Comparison of ENCODE assay signal across 17 cellular contexts in the genomic region with DNA sequence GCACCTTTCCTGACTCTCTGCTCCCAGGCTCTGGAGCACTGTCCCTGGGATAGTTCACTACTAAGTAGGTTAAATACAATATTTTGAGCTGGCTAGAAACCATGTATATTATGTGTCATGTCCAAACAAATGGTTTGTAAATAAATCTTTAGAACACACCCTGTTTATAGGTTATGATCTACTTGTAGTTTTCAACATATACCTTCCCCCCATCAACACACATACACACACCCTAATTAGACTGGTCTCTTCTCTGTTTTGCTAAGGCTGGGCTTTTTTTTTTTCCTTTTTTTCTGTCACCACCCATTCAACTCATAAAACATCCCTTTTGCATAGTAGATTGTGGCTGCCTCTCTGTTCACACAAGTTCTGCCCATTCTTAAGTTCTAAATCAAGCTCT.
A peak's percentile ranks its signal among the peaks of the same experiment; 100 is the strongest.
DNase-seq lines count a peak whose midpoint lies in the region; ATAC-seq, FAIRE-seq and TF ChIP-seq lines count a peak whose summit lies in the region.
"Had no signal": no experiment of that assay in that cellular context is flagged by ENCODE, and none has a peak within 500 bp of the region (broad histone marks: within the 10 kb centered on the region; RNA-seq: fewer than 3 reads in every experiment).

No MANE protein-coding gene starts in this region.

- no peaks in the 10 kb centered on the region for H3K9me1 ChIP-seq in keratinocyte (ENCODE audit: control insufficient read depth, extremely low read depth, insufficient read depth, low read length)

- H3K4me3 Mint-ChIP-seq in astrocyte (ENCODE audit: unreplicated experiment) (no peak overlapping the region), endothelial cell (ENCODE audit: unreplicated experiment) (no peak overlapping the region)
- H3K4me3 Mint-ChIP-seq: B cell; CD4-positive, alpha-beta memory T cell had no signal

- H3K27me3 ChIP-seq in astrocyte (ENCODE audit: insufficient read depth, low read length) (no peaks in the 10 kb centered on the region), keratinocyte (ENCODE audit: control insufficient read depth, extremely low read depth, insufficient read depth, low read length) (no peaks in the 10 kb centered on the region), pancreas (no peaks in the 10 kb centered on the region)

- H3K27ac Mint-ChIP-seq in astrocyte (ENCODE audit: unreplicated experiment) (peak overlapping the region; percentile 34), endothelial cell (ENCODE audit: unreplicated experiment) (no peak overlapping the region)
- H3K27ac Mint-ChIP-seq: B cell; CD4-positive, alpha-beta memory T cell had no signal

- H3K9me3 Mint-ChIP-seq in astrocyte (ENCODE audit: unreplicated experiment): no peaks in the 10 kb centered on the region
- H3K9me3 Mint-ChIP-seq in endothelial cell (ENCODE audit: unreplicated experiment): no peaks in the 10 kb centered on the region

- no peaks in the 10 kb centered on the region for H3K36me3 ChIP-seq in astrocyte (ENCODE audit: insufficient read depth, low read length)
- H3K36me3 ChIP-seq in keratinocyte (ENCODE audit: control insufficient read depth in 2 of 2, extremely low read depth in 1 of 2, insufficient read depth in 2 of 2, low read length in 2 of 2): no peaks in the 10 kb centered on the region
- no peaks in the 10 kb centered on the region for H3K36me3 ChIP-seq in pancreas
- H3K36me3 ChIP-seq: HAP-1 had no signal

- H3K9me3 ChIP-seq in astrocyte (ENCODE audit: insufficient read depth, low read depth, low read length) (no peaks in the 10 kb centered on the region), keratinocyte (ENCODE audit: control insufficient read depth, low read depth, low read length) (no peaks in the 10 kb centered on the region), pancreas (no peaks in the 10 kb centered on the region)
- H3K9me3 ChIP-seq: HAP-1 had no signal

- H3K36me3 Mint-ChIP-seq in astrocyte (ENCODE audit: low read depth, unreplicated experiment): no peaks in the 10 kb centered on the region
- no peaks in the 10 kb centered on the region for H3K36me3 Mint-ChIP-seq in endothelial cell (ENCODE audit: low read depth, unreplicated experiment)
- H3K36me3 Mint-ChIP-seq: CD4-positive, alpha-beta memory T cell had no signal

- peak; percentile 1 for DNase-seq in Right ventricle myocardium inferior (ENCODE audit: missing footprints)
- DNase-seq in cardiac septum (ENCODE audit: low spot score): no peak
- no peak for DNase-seq in astrocyte (ENCODE audit: low read depth)
- DNase-seq in keratinocyte (ENCODE audit: low read depth, low spot score): no peak
- DNase-seq in pancreas: no peak
- DNase-seq in endothelial cell (ENCODE audit: low spot score): no peak
- no peak for DNase-seq in omental fat pad (ENCODE audit: low spot score)
- DNase-seq: C1 segment of cervical spinal cord; CD4-positive, alpha-beta memory T cell; DMS79 treated with DMSO at 0.1 percent for 48 hours; EL had no signal

- H3K27ac ChIP-seq in astrocyte (ENCODE audit: low read depth, low read length) (no peak overlapping the region), keratinocyte (ENCODE audit: control insufficient read depth, insufficient read depth, low read length) (peak overlapping the region; percentile 74), pancreas (peak overlapping the region in 1 of 4 donors; percentile 11)

- H4K20me1 ChIP-seq in astrocyte (ENCODE audit: insufficient read depth, low read length) (no peaks in the 10 kb centered on the region), keratinocyte (ENCODE audit: control insufficient read depth, extremely low read depth, insufficient read depth, low read length) (no peaks in the 10 kb centered on the region)

- no peak overlapping the region for H2AFZ ChIP-seq in astrocyte (ENCODE audit: low read depth, low read length)
- no peak overlapping the region for H2AFZ ChIP-seq in keratinocyte (ENCODE audit: control insufficient read depth, low read length)

- H3K4me2 ChIP-seq in astrocyte (ENCODE audit: low read length) (no peak overlapping the region), keratinocyte (ENCODE audit: control insufficient read depth, extremely low read depth, insufficient read depth, low read depth, low read length) (peak overlapping the region; percentile 54)

- intact Hi-C loops in Right ventricle myocardium inferior (cut with DNase I): loop anchor here (10.0 kb wide), 1 partner anchor 122 kb away; a partner anchor contains a TSS
- intact Hi-C loops in cardiac septum (cut with DNase I): loop anchor here (10.0 kb wide), 1 partner anchor 232 kb away; no protein-coding TSS in a partner anchor
- intact Hi-C loops in pancreas (cut with DNase I): no loop called here

- no peaks in the 10 kb centered on the region for H3K4me1 ChIP-seq in astrocyte (ENCODE audit: insufficient read depth, low read length)
- peaks cover 46% of the 10 kb centered on the region for H3K4me1 ChIP-seq in keratinocyte (ENCODE audit: control insufficient read depth, extremely low read depth, insufficient read depth, low read length)
- H3K4me1 ChIP-seq in pancreas: no peaks in the 10 kb centered on the region

- FAIRE-seq in astrocyte (lab: Jason Lieb, UNC): no peak
- FAIRE-seq in keratinocyte (lab: Jason Lieb, UNC): no peak
- peak; percentile 37 for FAIRE-seq in pancreas (lab: Jason Lieb, UNC)
- FAIRE-seq: D721Med, G401.6, H1 had no signal

- H3K79me2 ChIP-seq in astrocyte (ENCODE audit: insufficient read depth, low read length) (no peaks in the 10 kb centered on the region), keratinocyte (ENCODE audit: control insufficient read depth, insufficient read depth, low read length) (no peaks in the 10 kb centered on the region)

- no peaks in the 10 kb centered on the region for H3K27me3 Mint-ChIP-seq in astrocyte (ENCODE audit: low read depth, unreplicated experiment)
- no peaks in the 10 kb centered on the region for H3K27me3 Mint-ChIP-seq in endothelial cell (ENCODE audit: unreplicated experiment)
- H3K27me3 Mint-ChIP-seq: B cell; CD4-positive, alpha-beta memory T cell had no signal

- H3K9ac ChIP-seq in astrocyte (ENCODE audit: low read length): no peak overlapping the region
- H3K9ac ChIP-seq in keratinocyte (ENCODE audit: control insufficient read depth, extremely low read depth, insufficient read depth, low read length): no peak overlapping the region

- ATAC-seq in Right ventricle myocardium inferior: no peak
- no peak for ATAC-seq in pancreas
- no peak for ATAC-seq in omental fat pad (ENCODE audit: low FRiP score)
- no peak for ATAC-seq in GM18907 (IDR thresholded peaks at IDR 0.05; ENCODE audit: unreplicated experiment)

- peaks cover 13% of the 10 kb centered on the region for H3K4me1 Mint-ChIP-seq in astrocyte (ENCODE audit: low read depth, unreplicated experiment)
- H3K4me1 Mint-ChIP-seq in endothelial cell (ENCODE audit: unreplicated experiment): no peaks in the 10 kb centered on the region
- H3K4me1 Mint-ChIP-seq: B cell; CD4-positive, alpha-beta memory T cell had no signal

- no peak overlapping the region for H3K4me3 ChIP-seq in astrocyte (ENCODE audit: insufficient read depth, low read depth, low read length)
- no peak overlapping the region for H3K4me3 ChIP-seq in keratinocyte (ENCODE audit: control insufficient read depth in 2 of 3, extremely low read depth in 1 of 3, insufficient read depth in 2 of 3, low read depth in 1 of 3, low read length in 3 of 3)
- no peak overlapping the region for H3K4me3 ChIP-seq in pancreas
- H3K4me3 ChIP-seq: HAP-1 had no signal

- dilution Hi-C loops in keratinocyte (cut with MboI; ENCODE audit: extremely low pct_ligation_motif_present, low sequenced_read_pairs): no loop called here

- TF ChIP-seq CTCF in astrocyte (IDR thresholded peaks at IDR 0.05; ENCODE audit: insufficient read depth, low read depth, low read length) (no peak), keratinocyte (optimal IDR thresholded peaks at IDR 0.05 in 1 of 3, IDR thresholded peaks at IDR 0.05 in 1 of 3, conservative IDR thresholded peaks at IDR 0.05 in 1 of 3; ENCODE audit: extremely low read depth in 1 of 3, insufficient read depth in 2 of 3, low read length in 3 of 3) (no peak), pancreas (IDR thresholded peaks at IDR 0.05) (no peak), endothelial cell (IDR thresholded peaks at IDR 0.05; ENCODE audit: unreplicated experiment) (no peak), omental fat pad (IDR thresholded peaks at IDR 0.05) (no peak)

Comparison
In these comparisons a context has a peak if more than half of its experiments do, and no peak if none do; other contexts are left out.
1. intact Hi-C loops: an anchor here in Right ventricle myocardium inferior (10.0 kb wide) and cardiac septum (10.0 kb wide); none called in pancreas.